1 cellular context compared by ENCODE assay signal in the genomic region with DNA sequence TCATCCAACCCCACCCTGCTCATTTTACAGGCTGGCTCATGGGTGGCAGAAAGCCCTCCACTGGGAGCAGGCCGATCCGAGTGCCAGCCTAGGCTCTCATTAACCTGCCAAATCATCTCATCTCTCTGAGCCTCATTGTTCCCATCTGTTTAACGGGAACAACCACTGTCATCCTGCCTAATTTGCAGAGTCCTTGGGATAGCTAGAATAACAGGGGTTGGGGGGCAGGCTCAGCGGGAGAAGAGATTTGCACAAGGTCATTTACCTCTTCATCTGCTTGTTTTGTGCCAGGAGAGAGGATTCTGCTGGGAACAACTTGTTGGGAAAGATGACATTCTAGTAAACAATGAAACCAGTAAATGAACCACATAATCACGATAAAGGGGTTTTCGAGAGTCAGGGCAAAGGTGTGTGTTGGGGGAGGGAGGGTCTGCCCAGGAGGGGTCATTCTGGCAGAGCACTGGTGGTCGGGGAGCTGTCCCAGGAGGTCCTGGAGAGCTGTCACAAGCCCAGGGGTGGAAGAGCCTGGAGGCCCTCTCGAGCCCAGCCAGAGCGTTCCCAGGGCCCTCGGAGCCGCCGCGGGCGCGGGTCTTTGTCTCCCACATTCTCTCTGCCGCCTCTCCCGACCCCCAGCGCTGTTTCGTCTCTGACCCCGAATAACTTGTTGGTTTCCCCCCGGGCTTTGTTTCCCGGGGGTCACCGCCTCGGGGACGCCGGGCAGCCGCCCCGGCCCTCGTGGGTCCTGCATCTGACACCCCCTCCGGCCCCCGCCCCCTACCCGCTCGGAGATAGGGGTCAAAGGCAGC.
TF ChIP-seq lines count a peak whose summit lies in the region.

No MANE protein-coding gene starts in this region.

TF ChIP-seq in WTC11, 78 proteins besides CTCF, POLR2A, EP300 and RAD21 (continued from another document and continues in another):
- TF ChIP-seq, protein P1, sequence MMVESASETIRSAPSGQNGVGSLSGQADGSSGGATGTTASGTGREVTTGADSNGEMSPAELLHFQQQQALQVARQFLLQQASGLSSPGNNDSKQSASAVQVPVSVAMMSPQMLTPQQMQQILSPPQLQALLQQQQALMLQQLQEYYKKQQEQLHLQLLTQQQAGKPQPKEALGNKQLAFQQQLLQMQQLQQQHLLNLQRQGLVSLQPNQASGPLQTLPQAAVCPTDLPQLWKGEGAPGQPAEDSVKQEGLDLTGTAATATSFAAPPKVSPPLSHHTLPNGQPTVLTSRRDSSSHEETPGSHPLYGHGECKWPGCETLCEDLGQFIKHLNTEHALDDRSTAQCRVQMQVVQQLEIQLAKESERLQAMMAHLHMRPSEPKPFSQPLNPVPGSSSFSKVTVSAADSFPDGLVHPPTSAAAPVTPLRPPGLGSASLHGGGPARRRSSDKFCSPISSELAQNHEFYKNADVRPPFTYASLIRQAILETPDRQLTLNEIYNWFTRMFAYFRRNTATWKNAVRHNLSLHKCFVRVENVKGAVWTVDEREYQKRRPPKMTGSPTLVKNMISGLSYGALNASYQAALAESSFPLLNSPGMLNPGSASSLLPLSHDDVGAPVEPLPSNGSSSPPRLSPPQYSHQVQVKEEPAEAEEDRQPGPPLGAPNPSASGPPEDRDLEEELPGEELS (CRISPR knock-in tag; IDR thresholded peaks at IDR 0.05), result no peak
- TF ChIP-seq TEAD1 (CRISPR knock-in tag; IDR thresholded peaks at IDR 0.05), result no peak
- no peak for TF ChIP-seq SOX15 (CRISPR knock-in tag; IDR thresholded peaks at IDR 0.05)
- no peak for TF ChIP-seq ZNF317 (CRISPR knock-in tag; IDR thresholded peaks at IDR 0.05; ENCODE audit: borderline replicate concordance, low read depth)
- TF ChIP-seq IRF2 (CRISPR knock-in tag; IDR thresholded peaks at IDR 0.05; ENCODE audit: borderline replicate concordance, low read depth), result no peak
- no peak for TF ChIP-seq ETV6 (CRISPR knock-in tag; IDR thresholded peaks at IDR 0.05)
- TF ChIP-seq RORB (CRISPR knock-in tag; IDR thresholded peaks at IDR 0.05), result no peak
- TF ChIP-seq, protein P2, sequence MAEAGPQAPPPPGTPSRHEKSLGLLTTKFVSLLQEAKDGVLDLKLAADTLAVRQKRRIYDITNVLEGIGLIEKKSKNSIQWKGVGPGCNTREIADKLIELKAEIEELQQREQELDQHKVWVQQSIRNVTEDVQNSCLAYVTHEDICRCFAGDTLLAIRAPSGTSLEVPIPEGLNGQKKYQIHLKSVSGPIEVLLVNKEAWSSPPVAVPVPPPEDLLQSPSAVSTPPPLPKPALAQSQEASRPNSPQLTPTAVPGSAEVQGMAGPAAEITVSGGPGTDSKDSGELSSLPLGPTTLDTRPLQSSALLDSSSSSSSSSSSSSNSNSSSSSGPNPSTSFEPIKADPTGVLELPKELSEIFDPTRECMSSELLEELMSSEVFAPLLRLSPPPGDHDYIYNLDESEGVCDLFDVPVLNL (CRISPR knock-in tag; IDR thresholded peaks at IDR 0.05; ENCODE audit: borderline replicate concordance, low read depth), result no peak
- TF ChIP-seq CBFB (CRISPR knock-in tag; IDR thresholded peaks at IDR 0.05; ENCODE audit: low read depth), result no peak
- TF ChIP-seq, protein P3, sequence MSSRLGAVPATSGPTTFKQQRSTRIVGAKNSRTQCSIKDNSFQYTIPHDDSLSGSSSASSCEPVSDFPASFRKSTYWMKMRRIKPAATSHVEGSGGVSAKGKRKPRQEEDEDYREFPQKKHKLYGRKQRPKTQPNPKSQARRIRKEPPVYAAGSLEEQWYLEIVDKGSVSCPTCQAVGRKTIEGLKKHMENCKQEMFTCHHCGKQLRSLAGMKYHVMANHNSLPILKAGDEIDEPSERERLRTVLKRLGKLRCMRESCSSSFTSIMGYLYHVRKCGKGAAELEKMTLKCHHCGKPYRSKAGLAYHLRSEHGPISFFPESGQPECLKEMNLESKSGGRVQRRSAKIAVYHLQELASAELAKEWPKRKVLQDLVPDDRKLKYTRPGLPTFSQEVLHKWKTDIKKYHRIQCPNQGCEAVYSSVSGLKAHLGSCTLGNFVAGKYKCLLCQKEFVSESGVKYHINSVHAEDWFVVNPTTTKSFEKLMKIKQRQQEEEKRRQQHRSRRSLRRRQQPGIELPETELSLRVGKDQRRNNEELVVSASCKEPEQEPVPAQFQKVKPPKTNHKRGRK (CRISPR knock-in tag; IDR thresholded peaks at IDR 0.05; ENCODE audit: borderline replicate concordance), result no peak
- TF ChIP-seq SMAD3 (CRISPR knock-in tag; IDR thresholded peaks at IDR 0.05; ENCODE audit: borderline replicate concordance), result no peak
- TF ChIP-seq CREM (CRISPR knock-in tag; IDR thresholded peaks at IDR 0.05), result no peak
- TF ChIP-seq TCF7 (CRISPR knock-in tag; IDR thresholded peaks at IDR 0.05; ENCODE audit: low read depth), result no peak
- TF ChIP-seq ZNF671 (CRISPR knock-in tag; IDR thresholded peaks at IDR 0.05), result no peak
- TF ChIP-seq, protein P4, sequence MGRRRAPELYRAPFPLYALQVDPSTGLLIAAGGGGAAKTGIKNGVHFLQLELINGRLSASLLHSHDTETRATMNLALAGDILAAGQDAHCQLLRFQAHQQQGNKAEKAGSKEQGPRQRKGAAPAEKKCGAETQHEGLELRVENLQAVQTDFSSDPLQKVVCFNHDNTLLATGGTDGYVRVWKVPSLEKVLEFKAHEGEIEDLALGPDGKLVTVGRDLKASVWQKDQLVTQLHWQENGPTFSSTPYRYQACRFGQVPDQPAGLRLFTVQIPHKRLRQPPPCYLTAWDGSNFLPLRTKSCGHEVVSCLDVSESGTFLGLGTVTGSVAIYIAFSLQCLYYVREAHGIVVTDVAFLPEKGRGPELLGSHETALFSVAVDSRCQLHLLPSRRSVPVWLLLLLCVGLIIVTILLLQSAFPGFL (CRISPR knock-in tag; IDR thresholded peaks at IDR 0.05; ENCODE audit: borderline replicate concordance), result no peak
- peak; percentile 82 for TF ChIP-seq GTF2I (CRISPR knock-in tag; conservative IDR thresholded peaks at IDR 0.05)
- TF ChIP-seq, protein P5, sequence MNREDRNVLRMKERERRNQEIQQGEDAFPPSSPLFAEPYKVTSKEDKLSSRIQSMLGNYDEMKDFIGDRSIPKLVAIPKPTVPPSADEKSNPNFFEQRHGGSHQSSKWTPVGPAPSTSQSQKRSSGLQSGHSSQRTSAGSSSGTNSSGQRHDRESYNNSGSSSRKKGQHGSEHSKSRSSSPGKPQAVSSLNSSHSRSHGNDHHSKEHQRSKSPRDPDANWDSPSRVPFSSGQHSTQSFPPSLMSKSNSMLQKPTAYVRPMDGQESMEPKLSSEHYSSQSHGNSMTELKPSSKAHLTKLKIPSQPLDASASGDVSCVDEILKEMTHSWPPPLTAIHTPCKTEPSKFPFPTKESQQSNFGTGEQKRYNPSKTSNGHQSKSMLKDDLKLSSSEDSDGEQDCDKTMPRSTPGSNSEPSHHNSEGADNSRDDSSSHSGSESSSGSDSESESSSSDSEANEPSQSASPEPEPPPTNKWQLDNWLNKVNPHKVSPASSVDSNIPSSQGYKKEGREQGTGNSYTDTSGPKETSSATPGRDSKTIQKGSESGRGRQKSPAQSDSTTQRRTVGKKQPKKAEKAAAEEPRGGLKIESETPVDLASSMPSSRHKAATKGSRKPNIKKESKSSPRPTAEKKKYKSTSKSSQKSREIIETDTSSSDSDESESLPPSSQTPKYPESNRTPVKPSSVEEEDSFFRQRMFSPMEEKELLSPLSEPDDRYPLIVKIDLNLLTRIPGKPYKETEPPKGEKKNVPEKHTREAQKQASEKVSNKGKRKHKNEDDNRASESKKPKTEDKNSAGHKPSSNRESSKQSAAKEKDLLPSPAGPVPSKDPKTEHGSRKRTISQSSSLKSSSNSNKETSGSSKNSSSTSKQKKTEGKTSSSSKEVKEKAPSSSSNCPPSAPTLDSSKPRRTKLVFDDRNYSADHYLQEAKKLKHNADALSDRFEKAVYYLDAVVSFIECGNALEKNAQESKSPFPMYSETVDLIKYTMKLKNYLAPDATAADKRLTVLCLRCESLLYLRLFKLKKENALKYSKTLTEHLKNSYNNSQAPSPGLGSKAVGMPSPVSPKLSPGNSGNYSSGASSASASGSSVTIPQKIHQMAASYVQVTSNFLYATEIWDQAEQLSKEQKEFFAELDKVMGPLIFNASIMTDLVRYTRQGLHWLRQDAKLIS (CRISPR knock-in tag; IDR thresholded peaks at IDR 0.05; ENCODE audit: borderline replicate concordance), result no peak
- no peak for TF ChIP-seq RELA (CRISPR knock-in tag; IDR thresholded peaks at IDR 0.05; ENCODE audit: borderline replicate concordance)
- TF ChIP-seq CREB1 (CRISPR knock-in tag; IDR thresholded peaks at IDR 0.05), result peak; percentile 48; the same call in 1 of the 2 replicates
- TF ChIP-seq, protein P6, sequence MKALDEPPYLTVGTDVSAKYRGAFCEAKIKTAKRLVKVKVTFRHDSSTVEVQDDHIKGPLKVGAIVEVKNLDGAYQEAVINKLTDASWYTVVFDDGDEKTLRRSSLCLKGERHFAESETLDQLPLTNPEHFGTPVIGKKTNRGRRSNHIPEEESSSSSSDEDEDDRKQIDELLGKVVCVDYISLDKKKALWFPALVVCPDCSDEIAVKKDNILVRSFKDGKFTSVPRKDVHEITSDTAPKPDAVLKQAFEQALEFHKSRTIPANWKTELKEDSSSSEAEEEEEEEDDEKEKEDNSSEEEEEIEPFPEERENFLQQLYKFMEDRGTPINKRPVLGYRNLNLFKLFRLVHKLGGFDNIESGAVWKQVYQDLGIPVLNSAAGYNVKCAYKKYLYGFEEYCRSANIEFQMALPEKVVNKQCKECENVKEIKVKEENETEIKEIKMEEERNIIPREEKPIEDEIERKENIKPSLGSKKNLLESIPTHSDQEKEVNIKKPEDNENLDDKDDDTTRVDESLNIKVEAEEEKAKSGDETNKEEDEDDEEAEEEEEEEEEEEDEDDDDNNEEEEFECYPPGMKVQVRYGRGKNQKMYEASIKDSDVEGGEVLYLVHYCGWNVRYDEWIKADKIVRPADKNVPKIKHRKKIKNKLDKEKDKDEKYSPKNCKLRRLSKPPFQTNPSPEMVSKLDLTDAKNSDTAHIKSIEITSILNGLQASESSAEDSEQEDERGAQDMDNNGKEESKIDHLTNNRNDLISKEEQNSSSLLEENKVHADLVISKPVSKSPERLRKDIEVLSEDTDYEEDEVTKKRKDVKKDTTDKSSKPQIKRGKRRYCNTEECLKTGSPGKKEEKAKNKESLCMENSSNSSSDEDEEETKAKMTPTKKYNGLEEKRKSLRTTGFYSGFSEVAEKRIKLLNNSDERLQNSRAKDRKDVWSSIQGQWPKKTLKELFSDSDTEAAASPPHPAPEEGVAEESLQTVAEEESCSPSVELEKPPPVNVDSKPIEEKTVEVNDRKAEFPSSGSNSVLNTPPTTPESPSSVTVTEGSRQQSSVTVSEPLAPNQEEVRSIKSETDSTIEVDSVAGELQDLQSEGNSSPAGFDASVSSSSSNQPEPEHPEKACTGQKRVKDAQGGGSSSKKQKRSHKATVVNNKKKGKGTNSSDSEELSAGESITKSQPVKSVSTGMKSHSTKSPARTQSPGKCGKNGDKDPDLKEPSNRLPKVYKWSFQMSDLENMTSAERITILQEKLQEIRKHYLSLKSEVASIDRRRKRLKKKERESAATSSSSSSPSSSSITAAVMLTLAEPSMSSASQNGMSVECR (CRISPR knock-in tag; IDR thresholded peaks at IDR 0.05; ENCODE audit: borderline replicate concordance), result 0 out of 2 replicates have a peak, but pooled peaks have one; percentile 5
- TF ChIP-seq ZNF219 (CRISPR knock-in tag; IDR thresholded peaks at IDR 0.05; ENCODE audit: borderline replicate concordance), result no peak
- TF ChIP-seq HMGA2 (CRISPR knock-in tag; IDR thresholded peaks at IDR 0.05), result no peak
- TF ChIP-seq, protein P7, sequence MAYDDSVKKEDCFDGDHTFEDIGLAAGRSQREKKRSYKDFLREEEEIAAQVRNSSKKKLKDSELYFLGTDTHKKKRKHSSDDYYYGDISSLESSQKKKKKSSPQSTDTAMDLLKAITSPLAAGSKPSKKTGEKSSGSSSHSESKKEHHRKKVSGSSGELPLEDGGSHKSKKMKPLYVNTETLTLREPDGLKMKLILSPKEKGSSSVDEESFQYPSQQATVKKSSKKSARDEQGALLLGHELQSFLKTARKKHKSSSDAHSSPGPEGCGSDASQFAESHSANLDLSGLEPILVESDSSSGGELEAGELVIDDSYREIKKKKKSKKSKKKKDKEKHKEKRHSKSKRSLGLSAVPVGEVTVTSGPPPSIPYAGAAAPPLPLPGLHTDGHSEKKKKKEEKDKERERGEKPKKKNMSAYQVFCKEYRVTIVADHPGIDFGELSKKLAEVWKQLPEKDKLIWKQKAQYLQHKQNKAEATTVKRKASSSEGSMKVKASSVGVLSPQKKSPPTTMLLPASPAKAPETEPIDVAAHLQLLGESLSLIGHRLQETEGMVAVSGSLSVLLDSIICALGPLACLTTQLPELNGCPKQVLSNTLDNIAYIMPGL (CRISPR knock-in tag; IDR thresholded peaks at IDR 0.05), result no peak
- TF ChIP-seq, protein P8, sequence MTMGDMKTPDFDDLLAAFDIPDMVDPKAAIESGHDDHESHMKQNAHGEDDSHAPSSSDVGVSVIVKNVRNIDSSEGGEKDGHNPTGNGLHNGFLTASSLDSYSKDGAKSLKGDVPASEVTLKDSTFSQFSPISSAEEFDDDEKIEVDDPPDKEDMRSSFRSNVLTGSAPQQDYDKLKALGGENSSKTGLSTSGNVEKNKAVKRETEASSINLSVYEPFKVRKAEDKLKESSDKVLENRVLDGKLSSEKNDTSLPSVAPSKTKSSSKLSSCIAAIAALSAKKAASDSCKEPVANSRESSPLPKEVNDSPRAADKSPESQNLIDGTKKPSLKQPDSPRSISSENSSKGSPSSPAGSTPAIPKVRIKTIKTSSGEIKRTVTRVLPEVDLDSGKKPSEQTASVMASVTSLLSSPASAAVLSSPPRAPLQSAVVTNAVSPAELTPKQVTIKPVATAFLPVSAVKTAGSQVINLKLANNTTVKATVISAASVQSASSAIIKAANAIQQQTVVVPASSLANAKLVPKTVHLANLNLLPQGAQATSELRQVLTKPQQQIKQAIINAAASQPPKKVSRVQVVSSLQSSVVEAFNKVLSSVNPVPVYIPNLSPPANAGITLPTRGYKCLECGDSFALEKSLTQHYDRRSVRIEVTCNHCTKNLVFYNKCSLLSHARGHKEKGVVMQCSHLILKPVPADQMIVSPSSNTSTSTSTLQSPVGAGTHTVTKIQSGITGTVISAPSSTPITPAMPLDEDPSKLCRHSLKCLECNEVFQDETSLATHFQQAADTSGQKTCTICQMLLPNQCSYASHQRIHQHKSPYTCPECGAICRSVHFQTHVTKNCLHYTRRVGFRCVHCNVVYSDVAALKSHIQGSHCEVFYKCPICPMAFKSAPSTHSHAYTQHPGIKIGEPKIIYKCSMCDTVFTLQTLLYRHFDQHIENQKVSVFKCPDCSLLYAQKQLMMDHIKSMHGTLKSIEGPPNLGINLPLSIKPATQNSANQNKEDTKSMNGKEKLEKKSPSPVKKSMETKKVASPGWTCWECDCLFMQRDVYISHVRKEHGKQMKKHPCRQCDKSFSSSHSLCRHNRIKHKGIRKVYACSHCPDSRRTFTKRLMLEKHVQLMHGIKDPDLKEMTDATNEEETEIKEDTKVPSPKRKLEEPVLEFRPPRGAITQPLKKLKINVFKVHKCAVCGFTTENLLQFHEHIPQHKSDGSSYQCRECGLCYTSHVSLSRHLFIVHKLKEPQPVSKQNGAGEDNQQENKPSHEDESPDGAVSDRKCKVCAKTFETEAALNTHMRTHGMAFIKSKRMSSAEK (CRISPR knock-in tag; IDR thresholded peaks at IDR 0.05; ENCODE audit: borderline replicate concordance), result no peak
- no peak for TF ChIP-seq NFYB (CRISPR knock-in tag; conservative IDR thresholded peaks at IDR 0.05; ENCODE audit: low read depth)
- TF ChIP-seq ZNF121 (CRISPR knock-in tag; IDR thresholded peaks at IDR 0.05), result no peak
- 0 out of 2 replicates have a peak, but pooled peaks have one; percentile 27 for TF ChIP-seq KAT7 (CRISPR knock-in tag; IDR thresholded peaks at IDR 0.05; ENCODE audit: borderline replicate concordance)
- TF ChIP-seq, protein P9, sequence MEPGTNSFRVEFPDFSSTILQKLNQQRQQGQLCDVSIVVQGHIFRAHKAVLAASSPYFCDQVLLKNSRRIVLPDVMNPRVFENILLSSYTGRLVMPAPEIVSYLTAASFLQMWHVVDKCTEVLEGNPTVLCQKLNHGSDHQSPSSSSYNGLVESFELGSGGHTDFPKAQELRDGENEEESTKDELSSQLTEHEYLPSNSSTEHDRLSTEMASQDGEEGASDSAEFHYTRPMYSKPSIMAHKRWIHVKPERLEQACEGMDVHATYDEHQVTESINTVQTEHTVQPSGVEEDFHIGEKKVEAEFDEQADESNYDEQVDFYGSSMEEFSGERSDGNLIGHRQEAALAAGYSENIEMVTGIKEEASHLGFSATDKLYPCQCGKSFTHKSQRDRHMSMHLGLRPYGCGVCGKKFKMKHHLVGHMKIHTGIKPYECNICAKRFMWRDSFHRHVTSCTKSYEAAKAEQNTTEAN (CRISPR knock-in tag; IDR thresholded peaks at IDR 0.05), result no peak
- no peak for TF ChIP-seq TEAD4 (CRISPR knock-in tag; IDR thresholded peaks at IDR 0.05)
